In genomic region chr11:46363031-46363407, GRCh38 we compare ENCODE assay signal across 9 cellular contexts. TPM values are rescaled to one million over a fixed set of nuclear protein-coding genes. Genes with fewer than 3 reads are reported as not detected.
A peak's percentile ranks its signal among the peaks of the same experiment; 100 is the strongest.
DNase-seq lines count a peak whose midpoint lies in the region; ATAC-seq and TF ChIP-seq lines count a peak whose summit lies in the region.
"Had no signal": no experiment of that assay in that cellular context is flagged by ENCODE, and none has a peak within 500 bp of the region (broad histone marks: within the 10 kb centered on the region; RNA-seq: fewer than 3 reads in every experiment).

No MANE protein-coding gene starts in this region.

- peak overlapping the region; percentile 85 for H3K27ac ChIP-seq in RWPE1
- H3K27ac ChIP-seq in effector memory CD4-positive, alpha-beta T cell (ENCODE audit: insufficient read depth, low read length, poor library complexity, severe bottlenecking), result peak overlapping the region; percentile 56
- H3K27ac ChIP-seq: KMS-11 had no signal

- POLR2A ChIA-PET in RWPE1 (lab: Yijun Ruan, JAX; ENCODE audit: low non-redundant PET), result no interaction called here

- DNase-seq in Daoy (ENCODE audit: low read depth) (peak; percentile 71), RWPE1 (ENCODE audit: low spot score) (peak; percentile 63), NCI-H774 (lab: John Stamatoyannopoulos, UW) (no peak), DMS79 treated with DMSO at 0.1 percent for 48 hours (lab: John Stamatoyannopoulos, UW) (no peak)
- no peak for DNase-seq in effector memory CD4-positive, alpha-beta T cell
- no peak for DNase-seq in stimulated activated CD4-positive, alpha-beta T cell treated with anti-CD3 and anti-CD28 coated beads, Interleukin-4, amount 100 ng/mL, for 24 hours

- no peak for TF ChIP-seq CTCF in RWPE1 (conservative IDR thresholded peaks at IDR 0.05; ENCODE audit: low read depth)

- H3K4me3 ChIP-seq in effector memory CD4-positive, alpha-beta T cell (ENCODE audit: insufficient read depth, low read depth, low read length, poor library complexity, severe bottlenecking), result no peak overlapping the region
- no peak overlapping the region for H3K4me3 ChIP-seq in mucosa of stomach (ENCODE audit: low read length)

- CTCF ChIA-PET in RWPE1 (lab: Yijun Ruan, JAX), result interaction anchor here (0.5 to 4.4 kb wide), 7 partner anchors 9 to 491 kb away, joined by 3 to 20 read pairs (median 5); no protein-coding TSS in a partner anchor

- peaks cover 35% of the 10 kb centered on the region for H3K4me1 ChIP-seq in effector memory CD4-positive, alpha-beta T cell (ENCODE audit: control insufficient read depth, insufficient read depth, low read length, poor library complexity, severe bottlenecking)
- H3K4me1 ChIP-seq in mucosa of stomach (ENCODE audit: control insufficient read depth, insufficient read depth, low read length), result peaks cover 42% of the 10 kb centered on the region

- no peaks in the 10 kb centered on the region for H3K9me3 ChIP-seq in effector memory CD4-positive, alpha-beta T cell (ENCODE audit: control insufficient read depth, low read length)
- no peaks in the 10 kb centered on the region for H3K9me3 ChIP-seq in mucosa of stomach (ENCODE audit: control insufficient read depth, low read length)

- no peaks in the 10 kb centered on the region for H3K27me3 ChIP-seq in effector memory CD4-positive, alpha-beta T cell (replicated peaks; ENCODE audit: control insufficient read depth, insufficient read depth, low read length, poor library complexity, severe bottlenecking)
- no peaks in the 10 kb centered on the region for H3K27me3 ChIP-seq in mucosa of stomach (ENCODE audit: control insufficient read depth, insufficient read depth, low read length)

- H3K36me3 ChIP-seq in effector memory CD4-positive, alpha-beta T cell (ENCODE audit: control insufficient read depth, insufficient read depth, low read length), result peaks cover 25% of the 10 kb centered on the region
- no peaks in the 10 kb centered on the region for H3K36me3 ChIP-seq in mucosa of stomach (ENCODE audit: control insufficient read depth, insufficient read depth, low read length)

- no peak for ATAC-seq in HG02870 (IDR thresholded peaks at IDR 0.05; ENCODE audit: unreplicated experiment)

- peak overlapping the region; percentile 41 for H3K9ac ChIP-seq in mucosa of stomach (ENCODE audit: low read length)
- H3K9ac ChIP-seq: KMS-11 had no signal

RNA-seq across cellular contexts. Expression of gene DGKZ, which starts 15.8 kb away (rescaled TPM):
- 27.2 and 41.4 TPM in 2 replicates for total RNA-seq in Daoy (2014; rRNA removed; shearing (Covaris generic))

RNA-seq across cellular contexts. Expression of gene MDK, which starts 18.4 kb away (rescaled TPM):
- 157 and 177 TPM in 2 replicates for total RNA-seq in Daoy (2014; rRNA removed; shearing (Covaris generic))

RNA-seq across cellular contexts. Expression of gene CHRM4, which starts 28.6 kb away (rescaled TPM):
- total RNA-seq in Daoy (2014; rRNA removed; shearing (Covaris generic)), result not detected in 2 replicates

Comparison
In these comparisons a context has a peak if more than half of its experiments do, and no peak if none do; other contexts are left out.
1. DNase-seq: peak in Daoy (single experiment) and RWPE1 (single experiment); none in effector memory CD4-positive, alpha-beta T cell (0 of 3), NCI-H774 (single experiment), stimulated activated CD4-positive, alpha-beta T cell treated with anti-CD3 and anti-CD28 coated beads, Interleukin-4, amount 100 ng/mL, for 24 hours (single experiment) and DMS79 treated with DMSO at 0.1 percent for 48 hours (single experiment).